9 cellular contexts compared by ENCODE assay signal in the genomic region with DNA sequence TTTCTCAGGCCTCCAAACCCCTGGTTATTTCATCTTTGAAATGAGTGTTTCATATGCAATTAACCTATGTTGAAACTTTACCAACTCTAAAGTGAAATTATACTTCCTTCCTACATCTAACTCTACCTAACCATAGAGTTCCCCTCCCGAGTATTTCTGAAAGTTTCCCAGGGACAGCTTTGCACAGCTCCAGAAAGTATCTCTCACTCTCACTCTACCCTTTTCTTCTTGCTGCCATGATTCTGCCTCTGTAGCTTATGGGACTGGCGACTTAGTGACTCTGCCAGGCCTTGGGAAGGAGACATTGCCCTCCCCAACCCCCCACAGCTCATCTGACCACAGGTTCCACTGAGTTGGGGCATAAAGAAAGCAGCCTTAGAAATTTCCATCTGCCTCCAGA.
DNase-seq lines count a peak whose midpoint lies in the region; ATAC-seq and TF ChIP-seq lines count a peak whose summit lies in the region.
"Had no signal": no experiment of that assay in that cellular context is flagged by ENCODE, and none has a peak within 500 bp of the region (broad histone marks: within the 10 kb centered on the region; RNA-seq: fewer than 3 reads in every experiment).

No MANE protein-coding gene starts in this region.

- no peaks in the 10 kb centered on the region for H3K36me3 Mint-ChIP-seq in naive B cell

- H3K4me1 Mint-ChIP-seq in naive B cell, result peaks cover 53 to 68% (median 67%) of the 10 kb centered on the region in 3 donors

- H3K27ac Mint-ChIP-seq in naive B cell, result peak overlapping the region in 5 of 6 donors; percentile 2 to 81 (median 72)

- no peaks in the 10 kb centered on the region for H3K27me3 Mint-ChIP-seq in naive B cell

- no peak for TF ChIP-seq CTCF in foreskin keratinocyte (conservative IDR thresholded peaks at IDR 0.05)

- no peak overlapping the region for H3K27ac ChIP-seq in foreskin keratinocyte

- ATAC-seq in GM21825 (IDR thresholded peaks at IDR 0.05; ENCODE audit: unreplicated experiment) (peak; percentile 27), naive B cell (ENCODE audit: low read depth in 2 of 2) (no peak), foreskin keratinocyte (no peak), GM19463 (IDR thresholded peaks at IDR 0.05; ENCODE audit: unreplicated experiment) (no peak)

- DNase-seq in GF-D8 (lab: John Stamatoyannopoulos, UW), result peak; percentile 75
- peak; percentile 57 for DNase-seq in SIG-M5 (lab: John Stamatoyannopoulos, UW)
- no peak for DNase-seq in naive B cell
- no peak for DNase-seq in central memory CD4-positive, alpha-beta T cell
- no peak for DNase-seq in foreskin keratinocyte
- DNase-seq in stimulated activated naive CD4-positive, alpha-beta T cell (lab: John Stamatoyannopoulos, UW), result no peak
- DNase-seq: islet precursor cell had no signal

- H3K4me3 Mint-ChIP-seq in naive B cell, result peak overlapping the region in 5 of 8 donors; percentile 4 to 78 (median 32)

- no peaks in the 10 kb centered on the region for H3K9me3 Mint-ChIP-seq in naive B cell

- peaks cover 11% of the 10 kb centered on the region for H3K4me1 ChIP-seq in foreskin keratinocyte

- peaks cover 3% of the 10 kb centered on the region for H3K27me3 ChIP-seq in foreskin keratinocyte

Comparison
In these comparisons a context has a peak if more than half of its experiments do, and no peak if none do; other contexts are left out.
1. DNase-seq: peak in GF-D8 (single experiment) and SIG-M5 (single experiment); none in naive B cell (single experiment), central memory CD4-positive, alpha-beta T cell (single experiment), foreskin keratinocyte (0 of 2) and stimulated activated naive CD4-positive, alpha-beta T cell (0 of 6).